8 cellular contexts compared by ENCODE assay signal in genomic region chr4:84150177-84150576, GRCh38.
"Had no signal": no experiment of that assay in that cellular context is flagged by ENCODE, and none has a peak within 500 bp of the region (broad histone marks: within the 10 kb centered on the region; RNA-seq: fewer than 3 reads in every experiment).

No MANE protein-coding gene starts in this region.

- H3K4me3 ChIP-seq: GM12878 had no signal

- FAIRE-seq: G401.6, GM12878, GM12891, GM12892, GM18507, GM19239 had no signal

- ATAC-seq: GM12878 had no signal

- DNase-seq: GDM1, GF-D8 had no signal
